In the genomic region with DNA sequence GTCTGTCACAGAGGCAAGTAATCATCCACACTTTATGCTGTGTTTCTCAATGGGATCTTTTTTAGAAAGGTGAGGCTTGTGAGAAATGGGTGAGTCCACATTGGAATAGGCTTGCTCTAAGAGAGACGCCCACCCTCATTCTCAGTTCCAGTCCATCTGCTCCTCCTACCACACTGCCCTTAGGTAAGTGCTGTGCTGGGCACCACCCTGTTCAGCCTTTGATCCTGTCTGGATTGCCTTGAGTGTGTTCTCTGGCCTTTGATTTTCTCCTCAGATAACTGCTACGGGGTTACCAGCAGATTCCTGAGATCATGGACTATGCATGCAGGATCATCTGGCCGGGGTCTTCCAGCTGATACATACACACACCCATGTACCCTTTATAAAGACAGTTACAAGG, we compare ENCODE assay signal across 37 cellular contexts.
"Had no signal": no experiment of that assay in that cellular context is flagged by ENCODE, and none has a peak within 500 bp of the region (broad histone marks: within the 10 kb centered on the region; RNA-seq: fewer than 3 reads in every experiment).

No MANE protein-coding gene starts in this region.

- DNase-seq: activated CD4-positive, alpha-beta memory T cell treated with anti-CD3 and anti-CD28 coated beads for 36 hours; activated CD4-positive, alpha-beta T cell treated with anti-CD3 and anti-CD28 coated beads for 36 hours; activated CD4-positive, alpha-beta T cell treated with anti-CD3 and anti-CD28 coated beads, Interleukin-2, amount 10 ng/mL, durations not matched to agents 24 days and 14 days; activated CD4-positive, CD25-positive, alpha-beta regulatory T cell; activated CD4-positive, CD25-positive, alpha-beta regulatory T cell treated with anti-CD3 and anti-CD28 coated beads, Interleukin-2, amount 50 U/mL, for 72 hours; activated CD8-positive, alpha-beta memory T cell treated with anti-CD3 and anti-CD28 coated beads, Interleukin-2, amount 10 ng/mL, durations not matched to agents 7 days and 5 days; activated CD8-positive, alpha-beta memory T cell treated with anti-CD3 and anti-CD28 coated beads, Interleukin-2, amount 50 U/mL, for 4 hours; activated CD8-positive, alpha-beta T cell treated with anti-CD3 and anti-CD28 coated beads, Interleukin-2, amount 10 ng/mL, durations not matched to agents 7 days and 5 days; activated effector memory CD4-positive, alpha-beta T cell treated with anti-CD3 and anti-CD28 coated beads, Interleukin-2, amount 50 U/mL, for 16 hours; activated naive CD4-positive, alpha-beta T cell treated with anti-CD3 and anti-CD28 coated beads for 36 hours; activated naive CD8-positive, alpha-beta T cell treated with anti-CD3 and anti-CD28 coated beads for 36 hours; activated naive CD8-positive, alpha-beta T cell treated with anti-CD3 and anti-CD28 coated beads, Interleukin-2, amount 50 U/mL, for 24 hours; activated T-cell treated with anti-CD3 and anti-CD28 coated beads, Interleukin-2, amount 50 U/mL, for 1 hour; activated T-cell treated with anti-CD3 and anti-CD28 coated beads, Interleukin-2, amount 50 U/mL, for 48 hours; adrenal gland; amygdala; aorta; body of pancreas; caudate nucleus; cortex of kidney; dermis blood vessel endothelial cell; effector CD8-positive, alpha-beta T cell; esophagus squamous epithelium; foreskin melanocyte; T-helper 1 cell; T-helper 17 cell; T1000; WERI-Rb-1 had no signal

- H3K4me3 ChIP-seq: adrenal gland, body of pancreas, esophagus squamous epithelium, gastroesophageal sphincter had no signal

- H3K27ac ChIP-seq: adrenal gland, body of pancreas, epithelial cell of prostate, esophagus squamous epithelium, gastroesophageal sphincter, WERI-Rb-1 had no signal

- H3K27me3 ChIP-seq: adrenal gland, body of pancreas, esophagus squamous epithelium, gastroesophageal sphincter had no signal

- H3K4me3 Mint-ChIP-seq: activated CD4-positive, alpha-beta memory T cell treated with anti-CD3 and anti-CD28 coated beads for 36 hours; activated CD4-positive, alpha-beta T cell treated with anti-CD3 and anti-CD28 coated beads for 36 hours; activated CD4-positive, alpha-beta T cell treated with anti-CD3 and anti-CD28 coated beads, Interleukin-2, amount 10 ng/mL, durations not matched to agents 24 days and 14 days; activated CD8-positive, alpha-beta memory T cell treated with anti-CD3 and anti-CD28 coated beads, Interleukin-2, amount 10 ng/mL, durations not matched to agents 7 days and 5 days; activated CD8-positive, alpha-beta T cell treated with anti-CD3 and anti-CD28 coated beads, Interleukin-2, amount 10 ng/mL, durations not matched to agents 7 days and 5 days; activated naive CD4-positive, alpha-beta T cell treated with anti-CD3 and anti-CD28 coated beads for 36 hours; activated naive CD4-positive, alpha-beta T cell treated with anti-CD3 and anti-CD28 coated beads, Interleukin-2, amount 50 U/mL, for 24 hours; activated naive CD8-positive, alpha-beta T cell treated with anti-CD3 and anti-CD28 coated beads for 36 hours; activated naive CD8-positive, alpha-beta T cell treated with anti-CD3 and anti-CD28 coated beads, Interleukin-2, amount 50 U/mL, for 24 hours; activated T-helper 1 cell treated with anti-CD3 and anti-CD28 coated beads, Interleukin-12 subunit alpha, Interleukin-12 subunit beta, Interleukin-2, Interleukin-4 antibody, amounts not matched to agents 30 ng/mL and 10 ng/mL and 1 ng/mL, durations not matched to agents 14 hours and 24 hours and 36 hours; T-helper 17 cell; T-helper 2 cell treated with Interferon-gamma antibody and Interleukin-4, amounts not matched to agents 5 μg/mL and 100 μg/mL, for 36 hours had no signal

- H3K27me3 Mint-ChIP-seq: activated CD4-positive, alpha-beta memory T cell treated with anti-CD3 and anti-CD28 coated beads for 36 hours; activated CD4-positive, alpha-beta T cell treated with anti-CD3 and anti-CD28 coated beads for 36 hours; activated CD4-positive, alpha-beta T cell treated with anti-CD3 and anti-CD28 coated beads, Interleukin-2, amount 10 ng/mL, durations not matched to agents 24 days and 14 days; activated CD8-positive, alpha-beta memory T cell treated with anti-CD3 and anti-CD28 coated beads, Interleukin-2, amount 10 ng/mL, durations not matched to agents 7 days and 5 days; activated naive CD4-positive, alpha-beta T cell treated with anti-CD3 and anti-CD28 coated beads, Interleukin-2, amount 50 U/mL, for 24 hours; activated naive CD8-positive, alpha-beta T cell treated with anti-CD3 and anti-CD28 coated beads for 36 hours; activated naive CD8-positive, alpha-beta T cell treated with anti-CD3 and anti-CD28 coated beads, Interleukin-2, amount 50 U/mL, for 24 hours; T-helper 17 cell had no signal

- H3K9me3 ChIP-seq: adrenal gland, body of pancreas, esophagus squamous epithelium, gastroesophageal sphincter had no signal

- H3K4me1 ChIP-seq: adrenal gland, body of pancreas, esophagus squamous epithelium had no signal

- FAIRE-seq: colon, endometrium, endothelial cell of umbilical vein had no signal

- H3K27ac Mint-ChIP-seq: activated CD4-positive, alpha-beta memory T cell treated with anti-CD3 and anti-CD28 coated beads for 36 hours; activated CD4-positive, alpha-beta T cell treated with anti-CD3 and anti-CD28 coated beads for 36 hours; activated CD4-positive, alpha-beta T cell treated with anti-CD3 and anti-CD28 coated beads, Interleukin-2, amount 10 ng/mL, durations not matched to agents 24 days and 14 days; activated CD8-positive, alpha-beta memory T cell treated with anti-CD3 and anti-CD28 coated beads, Interleukin-2, amount 10 ng/mL, durations not matched to agents 7 days and 5 days; activated CD8-positive, alpha-beta T cell treated with anti-CD3 and anti-CD28 coated beads, Interleukin-2, amount 10 ng/mL, durations not matched to agents 7 days and 5 days; activated naive CD4-positive, alpha-beta T cell treated with anti-CD3 and anti-CD28 coated beads for 36 hours; activated naive CD4-positive, alpha-beta T cell treated with anti-CD3 and anti-CD28 coated beads, Interleukin-2, amount 50 U/mL, for 24 hours; activated naive CD8-positive, alpha-beta T cell treated with anti-CD3 and anti-CD28 coated beads for 36 hours; activated naive CD8-positive, alpha-beta T cell treated with anti-CD3 and anti-CD28 coated beads, Interleukin-2, amount 50 U/mL, for 24 hours; activated T-helper 1 cell treated with anti-CD3 and anti-CD28 coated beads, Interleukin-12 subunit alpha, Interleukin-12 subunit beta, Interleukin-2, Interleukin-4 antibody, amounts not matched to agents 30 ng/mL and 10 ng/mL and 1 ng/mL, durations not matched to agents 14 hours and 24 hours and 36 hours; activated T-helper 2 cell treated with anti-CD3 and anti-CD28 coated beads, Interferon-gamma antibody, Interleukin-2, Interleukin-4, amounts not matched to agents 10 μg/mL and 5 μg/mL and 100 μg/mL, durations not matched to agents 14 hours and 24 hours and 36 hours; T-helper 17 cell; T-helper 2 cell treated with Interferon-gamma antibody and Interleukin-4, amounts not matched to agents 5 μg/mL and 100 μg/mL, for 36 hours had no signal

- ATAC-seq: activated CD4-positive, alpha-beta T cell treated with anti-CD3 and anti-CD28 coated beads for 36 hours; activated CD8-positive, alpha-beta memory T cell treated with anti-CD3 and anti-CD28 coated beads, Interleukin-2, amount 10 ng/mL, durations not matched to agents 7 days and 5 days; activated CD8-positive, alpha-beta T cell treated with anti-CD3 and anti-CD28 coated beads, Interleukin-2, amount 10 ng/mL, durations not matched to agents 7 days and 5 days; activated naive CD8-positive, alpha-beta T cell treated with anti-CD3 and anti-CD28 coated beads, Interleukin-2, amount 50 U/mL, for 24 hours; body of pancreas; gastroesophageal sphincter; T-helper 17 cell had no signal

- H3K36me3 ChIP-seq: adrenal gland, WERI-Rb-1 had no signal

- H3K4me1 Mint-ChIP-seq: activated CD4-positive, alpha-beta T cell treated with anti-CD3 and anti-CD28 coated beads for 36 hours; activated CD4-positive, alpha-beta T cell treated with anti-CD3 and anti-CD28 coated beads, Interleukin-2, amount 10 ng/mL, durations not matched to agents 24 days and 14 days; activated naive CD8-positive, alpha-beta T cell treated with anti-CD3 and anti-CD28 coated beads for 36 hours had no signal

- H3K9me3 Mint-ChIP-seq: activated CD4-positive, alpha-beta memory T cell treated with anti-CD3 and anti-CD28 coated beads for 36 hours; activated CD4-positive, alpha-beta T cell treated with anti-CD3 and anti-CD28 coated beads, Interleukin-2, amount 10 ng/mL, durations not matched to agents 24 days and 14 days; activated naive CD4-positive, alpha-beta T cell treated with anti-CD3 and anti-CD28 coated beads for 36 hours; activated naive CD4-positive, alpha-beta T cell treated with anti-CD3 and anti-CD28 coated beads, Interleukin-2, amount 50 U/mL, for 24 hours; activated naive CD8-positive, alpha-beta T cell treated with anti-CD3 and anti-CD28 coated beads for 36 hours; activated naive CD8-positive, alpha-beta T cell treated with anti-CD3 and anti-CD28 coated beads, Interleukin-2, amount 50 U/mL, for 24 hours; activated T-helper 1 cell treated with anti-CD3 and anti-CD28 coated beads, Interleukin-12 subunit alpha, Interleukin-12 subunit beta, Interleukin-2, Interleukin-4 antibody, amounts not matched to agents 30 ng/mL and 10 ng/mL and 1 ng/mL, durations not matched to agents 14 hours and 24 hours and 36 hours; activated T-helper 2 cell treated with anti-CD3 and anti-CD28 coated beads, Interferon-gamma antibody, Interleukin-2, Interleukin-4, amounts not matched to agents 10 μg/mL and 5 μg/mL and 100 μg/mL, durations not matched to agents 14 hours and 24 hours and 36 hours; T-helper 2 cell treated with Interferon-gamma antibody and Interleukin-4, amounts not matched to agents 5 μg/mL and 100 μg/mL, for 36 hours had no signal
